ENCODE assay signal across 8 cellular contexts in the genomic region with DNA sequence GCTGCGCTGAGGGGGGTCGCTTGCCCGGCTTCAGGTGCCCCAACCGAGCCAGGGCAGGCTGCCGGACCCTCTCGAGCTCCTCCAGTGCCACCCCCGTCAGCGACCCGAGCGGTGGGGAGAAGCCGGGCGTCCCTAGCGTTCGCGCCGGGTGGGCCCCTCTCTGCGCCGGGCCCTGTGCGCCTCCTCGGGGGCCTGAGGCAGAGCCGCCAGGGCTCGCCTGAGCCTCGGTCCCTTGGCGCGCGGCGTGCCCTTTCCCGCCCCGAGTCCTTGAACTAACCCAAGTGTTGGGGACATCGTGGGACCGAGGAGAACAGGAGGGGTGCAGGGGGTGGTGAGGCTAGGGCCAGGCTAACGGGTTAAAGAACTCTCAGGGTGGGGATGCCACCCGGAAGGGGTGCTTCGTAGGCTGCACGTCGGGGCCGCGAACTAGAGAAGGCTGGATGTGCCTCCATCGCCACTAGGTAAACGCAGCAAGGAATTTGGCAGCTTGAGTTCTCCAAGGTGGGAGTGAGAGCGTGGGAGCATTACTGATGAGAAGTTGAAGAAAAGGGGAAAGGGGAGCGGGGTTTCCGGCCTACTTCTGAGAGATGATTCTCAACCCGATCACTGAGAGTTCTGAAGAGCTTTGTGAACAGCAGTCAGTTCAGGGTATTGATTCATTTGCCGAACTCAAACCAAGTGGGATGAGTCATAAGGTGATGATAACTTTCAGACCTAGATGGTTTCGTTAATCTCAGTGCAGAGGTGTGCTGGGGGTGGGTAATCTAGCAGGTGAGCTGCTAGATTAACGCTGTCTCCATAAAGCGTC. TPM values are rescaled to one million over a fixed set of nuclear protein-coding genes. Genes with fewer than 3 reads are reported as not detected.
DNase-seq lines count a peak whose midpoint lies in the region; ATAC-seq lines count a peak whose summit lies in the region.

No MANE protein-coding gene starts in this region.

- DNase-seq in NCI-H1436 (lab: John Stamatoyannopoulos, UW) (peak; percentile 6), NCI-H1436 treated with DMSO at 0.1 percent for 48 hours (lab: John Stamatoyannopoulos, UW) (no peak), NCI-H2107 treated with DMSO at 0.1 percent for 48 hours (lab: John Stamatoyannopoulos, UW; ENCODE audit: unreplicated experiment) (peak; percentile 15), mesenteric fat pad (ENCODE audit: low spot score) (peak; percentile 89)
- peak; percentile 61 to 71 for DNase-seq in activated CD4-positive, alpha-beta T cell treated with anti-CD3 and anti-CD28 coated beads, Interleukin-2, amount 50 U/mL, for 48 hours
- peak; percentile 40 for DNase-seq in effector CD8-positive, alpha-beta T cell (lab: John Stamatoyannopoulos, UW)
- peak; percentile 31 to 46 for DNase-seq in stimulated activated CD8-positive, alpha-beta memory T cell treated with anti-CD3 and anti-CD28 coated beads, Interleukin-15, amount 100 ng/mL, for 48 hours (ENCODE audit: low read depth in 2 of 2)

- peak; percentile 33 for ATAC-seq in HG02798 (IDR thresholded peaks at IDR 0.05; ENCODE audit: poor library complexity, unreplicated experiment)

RNA-seq across cellular contexts. Expression of a gene that starts 0.6 kb away (rescaled TPM):
- total RNA-seq in mesenteric fat pad = 26.3 TPM

RNA-seq across cellular contexts. Expression of a gene that starts 48.3 kb away (rescaled TPM):
- 80.9 TPM for total RNA-seq in mesenteric fat pad
